23 cellular contexts compared by ENCODE assay signal in the genomic region with DNA sequence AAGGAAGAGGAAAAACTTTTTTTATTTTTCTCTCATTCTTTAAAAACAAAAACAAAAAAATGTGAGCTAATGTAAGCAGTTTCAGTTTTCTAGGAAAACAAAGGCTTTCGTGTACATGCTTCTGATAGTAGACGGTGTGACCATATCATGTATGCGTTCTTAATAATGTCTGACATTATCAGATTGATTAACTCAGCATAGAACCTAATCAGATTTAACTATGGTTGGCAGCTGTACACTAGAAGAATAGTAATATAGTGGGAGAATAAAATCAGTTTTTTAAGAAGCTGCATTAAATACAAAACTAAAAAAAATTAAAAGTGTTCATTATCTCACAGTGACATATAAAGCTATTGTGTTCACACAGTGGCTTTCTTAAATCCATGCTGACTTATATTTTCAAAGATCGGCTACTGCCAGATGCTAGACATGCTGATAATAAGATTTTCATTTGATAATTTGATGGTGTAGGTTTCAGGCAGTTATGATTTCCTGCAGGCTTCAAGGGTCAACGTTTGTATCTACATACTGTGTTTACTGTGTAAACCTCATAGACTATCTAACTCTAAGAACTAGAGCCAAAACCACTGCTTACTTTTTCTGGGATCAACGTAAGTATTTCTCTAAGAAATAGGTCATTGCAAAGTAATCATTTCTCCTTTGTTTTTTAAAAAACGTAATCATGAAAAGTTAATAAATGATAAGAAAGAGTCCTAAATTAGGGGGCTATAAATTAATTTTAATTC.
"Had no signal": no experiment of that assay in that cellular context is flagged by ENCODE, and none has a peak within 500 bp of the region (broad histone marks: within the 10 kb centered on the region; RNA-seq: fewer than 3 reads in every experiment).

No MANE protein-coding gene starts in this region.

- DNase-seq: activated CD4-positive, alpha-beta T cell treated with anti-CD3 and anti-CD28 coated beads, Interleukin-2, amount 10 ng/mL, durations not matched to agents 24 days and 14 days; activated CD8-positive, alpha-beta memory T cell treated with anti-CD3 and anti-CD28 coated beads, Interleukin-2, amount 10 ng/mL, durations not matched to agents 7 days and 5 days; activated CD8-positive, alpha-beta T cell treated with anti-CD3 and anti-CD28 coated beads for 36 hours; activated gamma-delta T cell; activated naive CD4-positive, alpha-beta T cell treated with anti-CD3 and anti-CD28 coated beads, Interleukin-2, amount 50 U/mL, for 16 hours; activated naive CD8-positive, alpha-beta T cell treated with anti-CD3 and anti-CD28 coated beads, Interleukin-2, amount 50 U/mL, for 24 hours; activated T-cell treated with anti-CD3 and anti-CD28 coated beads for 4 hours; cerebellar nuclear complex; glutamatergic neuron; hippocampal formation; kidney glomerular epithelial cell; left ventricle myocardium inferior; mammary epithelial cell; naive thymus-derived CD8-positive, alpha-beta T cell; psoas muscle; stimulated activated CD4-positive, alpha-beta T cell treated with anti-CD3 and anti-CD28 coated beads, Interleukin-12 subunit alpha, Interleukin-12 subunit beta, amount 100 ng/mL, for 4 hours; stimulated activated CD4-positive, alpha-beta T cell treated with anti-CD3 and anti-CD28 coated beads, Interleukin-4, amount 100 ng/mL, for 4 hours; stimulated activated naive CD8-positive, alpha-beta T cell treated with anti-CD3 and anti-CD28 coated beads, Interleukin-15, Interleukin-2, amounts not matched to agents 100 U/mL and 50 U/mL, for 24 hours; upper lobe of left lung had no signal

- H3K27me3 ChIP-seq: esophagus muscularis mucosa, right atrium auricular region, upper lobe of left lung had no signal

- H3K36me3 ChIP-seq: esophagus muscularis mucosa, left ventricle myocardium inferior, right atrium auricular region, upper lobe of left lung had no signal

- ATAC-seq: activated CD4-positive, CD25-positive, alpha-beta regulatory T cell treated with anti-CD3 and anti-CD28 coated beads, Interleukin-2, amount 50 U/mL, for 24 hours; activated CD8-positive, alpha-beta memory T cell treated with anti-CD3 and anti-CD28 coated beads, Interleukin-2, amount 10 ng/mL, durations not matched to agents 7 days and 5 days; activated CD8-positive, alpha-beta T cell treated with anti-CD3 and anti-CD28 coated beads for 36 hours; activated naive CD8-positive, alpha-beta T cell treated with anti-CD3 and anti-CD28 coated beads, Interleukin-2, amount 50 U/mL, for 24 hours; naive thymus-derived CD8-positive, alpha-beta T cell; psoas muscle; stimulated activated naive CD8-positive, alpha-beta T cell treated with anti-CD3 and anti-CD28 coated beads, Interleukin-15, Interleukin-2, amounts not matched to agents 100 U/mL and 50 U/mL, for 24 hours had no signal

- H3K27ac ChIP-seq: coronary artery, esophagus muscularis mucosa, left ventricle myocardium inferior, psoas muscle, right atrium auricular region, upper lobe of left lung had no signal

- H3K4me3 ChIP-seq: coronary artery, esophagus muscularis mucosa, left ventricle myocardium inferior, psoas muscle, right atrium auricular region, upper lobe of left lung had no signal

- H3K9me3 ChIP-seq: psoas muscle had no signal

- H3K4me1 ChIP-seq: right atrium auricular region, upper lobe of left lung had no signal
